ENCODE assay signal across 30 cellular contexts in genomic region chr16:9603316-9603715, GRCh38.
"Had no signal": no experiment of that assay in that cellular context is flagged by ENCODE, and none has a peak within 500 bp of the region (broad histone marks: within the 10 kb centered on the region; RNA-seq: fewer than 3 reads in every experiment).

No MANE protein-coding gene starts in this region.

- FAIRE-seq: endometrium, islet of Langerhans, pancreas had no signal

- H3K9me3 Mint-ChIP-seq: mesothelial cell of epicardium, neural crest cell, type B pancreatic cell had no signal

- ATAC-seq: effector memory CD8-positive, alpha-beta T cell; heart right ventricle; left cardiac atrium; left lung; mucosa of descending colon; natural killer cell treated with Interleukin-12 subunit alpha and Interleukin-12 subunit beta and Interleukin-15 and Interleukin-18, amount 100 ng/mL, for 72 hours; pancreas; sciatic nerve had no signal

- H3K36me3 ChIP-seq: esophagus squamous epithelium, heart right ventricle, left lung, neutrophil, pancreas, stomach, thyroid gland had no signal

- H3K9me3 ChIP-seq: esophagus squamous epithelium, heart right ventricle, left lung, mucosa of descending colon, neutrophil, pancreas, stomach, thyroid gland had no signal

- H3K4me2 ChIP-seq: smooth muscle cell had no signal

- H3K36me3 Mint-ChIP-seq: mesothelial cell of epicardium; naive B cell; natural killer cell treated with Interleukin-12 subunit alpha and Interleukin-12 subunit beta and Interleukin-15 and Interleukin-18, amount 100 ng/mL, for 72 hours; type B pancreatic cell had no signal

- H3K27ac ChIP-seq: esophagus squamous epithelium, heart right ventricle, left lung, neutrophil, pancreas, stomach, thyroid gland had no signal

- H3K27ac Mint-ChIP-seq: effector memory CD8-positive, alpha-beta T cell; mesothelial cell of epicardium; naive B cell; natural killer cell treated with Interleukin-12 subunit alpha and Interleukin-12 subunit beta and Interleukin-15 and Interleukin-18, amount 100 ng/mL, for 72 hours; type B pancreatic cell had no signal

- H3K4me3 Mint-ChIP-seq: effector memory CD8-positive, alpha-beta T cell; mesothelial cell of epicardium; naive B cell; natural killer cell treated with Interleukin-12 subunit alpha and Interleukin-12 subunit beta and Interleukin-15 and Interleukin-18, amount 100 ng/mL, for 72 hours; neural crest cell; type B pancreatic cell had no signal

- H3K27me3 ChIP-seq: esophagus squamous epithelium, heart right ventricle, left lung, neutrophil, pancreas, stomach, thyroid gland had no signal

- H3K4me1 Mint-ChIP-seq: naive B cell had no signal

- DNase-seq: cortex of kidney; effector memory CD8-positive, alpha-beta T cell; erythroblast; esophagus squamous epithelium; foreskin melanocyte; glutamatergic neuron; heart right ventricle; hippocampal formation; left cardiac atrium; left lung; mesenchymal stem cell; mucosa of descending colon; naive B cell; pancreas; stimulated activated CD4-positive, alpha-beta T cell treated with anti-CD3 and anti-CD28 coated beads, Interleukin-12 subunit alpha, Interleukin-12 subunit beta, amount 100 ng/mL, for 4 hours; stimulated activated CD4-positive, alpha-beta T cell treated with anti-CD3 and anti-CD28 coated beads, Interleukin-1b, Interleukin-23, amount 100 ng/mL, for 48 hours; stimulated activated CD4-positive, alpha-beta T cell treated with anti-CD3 and anti-CD28 coated beads, Interleukin-4, amount 100 ng/mL, for 1 hour; stimulated activated CD8-positive, alpha-beta memory T cell treated with anti-CD3 and anti-CD28 coated beads, Interleukin-4, amount 100 ng/mL, for 48 hours; stimulated activated naive CD4-positive, alpha-beta T cell treated with Interleukin-2 at 50 U/mL for 16 hours; stomach; thyroid gland had no signal

- H3K4me1 ChIP-seq: esophagus squamous epithelium, heart right ventricle, left lung, pancreas, stomach had no signal

- H3K4me3 ChIP-seq: esophagus squamous epithelium, heart right ventricle, left lung, mucosa of descending colon, pancreas, smooth muscle cell, stomach, thyroid gland had no signal
